Comparison of ENCODE assay signal across 1 cellular context in the genomic region with DNA sequence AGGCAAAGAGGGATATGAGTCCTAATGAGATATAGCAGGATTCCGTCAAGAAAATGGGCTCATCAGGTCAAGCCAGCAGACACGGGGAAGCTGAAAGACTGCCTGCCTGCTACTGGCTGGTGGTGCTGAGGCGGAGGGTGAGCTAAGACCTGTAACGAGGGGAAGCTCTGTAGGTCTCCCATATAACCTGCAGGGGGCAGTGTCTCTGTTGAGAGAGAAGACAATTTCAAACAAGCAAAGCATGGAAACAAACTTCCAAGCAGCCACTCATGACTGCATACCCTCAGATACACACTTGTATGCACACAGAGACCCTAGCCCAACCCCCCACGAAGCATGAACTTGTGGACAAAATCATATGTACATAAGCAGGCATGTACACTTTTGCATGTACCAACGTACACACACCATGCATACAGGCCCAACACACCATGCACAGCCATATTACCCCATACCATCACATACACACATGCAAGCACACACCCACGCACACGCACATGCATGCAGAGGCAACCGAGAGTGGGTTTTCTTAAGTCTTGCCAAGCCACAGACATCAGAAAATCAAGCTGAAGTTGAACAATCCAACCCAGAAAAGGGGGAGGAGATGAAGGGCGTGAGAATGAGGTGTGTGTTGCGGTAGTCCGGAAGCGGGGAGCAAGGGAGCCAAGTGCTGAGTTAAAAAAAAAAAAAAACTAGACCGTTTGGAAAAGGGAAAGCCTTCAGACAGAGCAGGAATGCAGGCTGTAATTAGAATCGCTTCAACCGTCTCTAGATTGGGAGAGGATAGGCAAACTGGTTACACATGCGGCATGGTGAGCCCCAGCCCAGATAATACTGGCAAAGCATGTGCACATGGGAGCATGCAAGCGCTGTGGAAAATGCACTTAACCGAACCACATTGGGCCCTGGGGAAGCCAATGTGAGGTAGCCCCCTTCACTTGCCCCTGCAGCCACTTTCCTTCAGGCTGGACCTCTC.
TF ChIP-seq lines count a peak whose summit lies in the region.

No MANE protein-coding gene starts in this region.

TF ChIP-seq in H1, 55 proteins besides CTCF, POLR2A, EP300 and RAD21 (continued from another document):
- TF ChIP-seq, protein P1, sequence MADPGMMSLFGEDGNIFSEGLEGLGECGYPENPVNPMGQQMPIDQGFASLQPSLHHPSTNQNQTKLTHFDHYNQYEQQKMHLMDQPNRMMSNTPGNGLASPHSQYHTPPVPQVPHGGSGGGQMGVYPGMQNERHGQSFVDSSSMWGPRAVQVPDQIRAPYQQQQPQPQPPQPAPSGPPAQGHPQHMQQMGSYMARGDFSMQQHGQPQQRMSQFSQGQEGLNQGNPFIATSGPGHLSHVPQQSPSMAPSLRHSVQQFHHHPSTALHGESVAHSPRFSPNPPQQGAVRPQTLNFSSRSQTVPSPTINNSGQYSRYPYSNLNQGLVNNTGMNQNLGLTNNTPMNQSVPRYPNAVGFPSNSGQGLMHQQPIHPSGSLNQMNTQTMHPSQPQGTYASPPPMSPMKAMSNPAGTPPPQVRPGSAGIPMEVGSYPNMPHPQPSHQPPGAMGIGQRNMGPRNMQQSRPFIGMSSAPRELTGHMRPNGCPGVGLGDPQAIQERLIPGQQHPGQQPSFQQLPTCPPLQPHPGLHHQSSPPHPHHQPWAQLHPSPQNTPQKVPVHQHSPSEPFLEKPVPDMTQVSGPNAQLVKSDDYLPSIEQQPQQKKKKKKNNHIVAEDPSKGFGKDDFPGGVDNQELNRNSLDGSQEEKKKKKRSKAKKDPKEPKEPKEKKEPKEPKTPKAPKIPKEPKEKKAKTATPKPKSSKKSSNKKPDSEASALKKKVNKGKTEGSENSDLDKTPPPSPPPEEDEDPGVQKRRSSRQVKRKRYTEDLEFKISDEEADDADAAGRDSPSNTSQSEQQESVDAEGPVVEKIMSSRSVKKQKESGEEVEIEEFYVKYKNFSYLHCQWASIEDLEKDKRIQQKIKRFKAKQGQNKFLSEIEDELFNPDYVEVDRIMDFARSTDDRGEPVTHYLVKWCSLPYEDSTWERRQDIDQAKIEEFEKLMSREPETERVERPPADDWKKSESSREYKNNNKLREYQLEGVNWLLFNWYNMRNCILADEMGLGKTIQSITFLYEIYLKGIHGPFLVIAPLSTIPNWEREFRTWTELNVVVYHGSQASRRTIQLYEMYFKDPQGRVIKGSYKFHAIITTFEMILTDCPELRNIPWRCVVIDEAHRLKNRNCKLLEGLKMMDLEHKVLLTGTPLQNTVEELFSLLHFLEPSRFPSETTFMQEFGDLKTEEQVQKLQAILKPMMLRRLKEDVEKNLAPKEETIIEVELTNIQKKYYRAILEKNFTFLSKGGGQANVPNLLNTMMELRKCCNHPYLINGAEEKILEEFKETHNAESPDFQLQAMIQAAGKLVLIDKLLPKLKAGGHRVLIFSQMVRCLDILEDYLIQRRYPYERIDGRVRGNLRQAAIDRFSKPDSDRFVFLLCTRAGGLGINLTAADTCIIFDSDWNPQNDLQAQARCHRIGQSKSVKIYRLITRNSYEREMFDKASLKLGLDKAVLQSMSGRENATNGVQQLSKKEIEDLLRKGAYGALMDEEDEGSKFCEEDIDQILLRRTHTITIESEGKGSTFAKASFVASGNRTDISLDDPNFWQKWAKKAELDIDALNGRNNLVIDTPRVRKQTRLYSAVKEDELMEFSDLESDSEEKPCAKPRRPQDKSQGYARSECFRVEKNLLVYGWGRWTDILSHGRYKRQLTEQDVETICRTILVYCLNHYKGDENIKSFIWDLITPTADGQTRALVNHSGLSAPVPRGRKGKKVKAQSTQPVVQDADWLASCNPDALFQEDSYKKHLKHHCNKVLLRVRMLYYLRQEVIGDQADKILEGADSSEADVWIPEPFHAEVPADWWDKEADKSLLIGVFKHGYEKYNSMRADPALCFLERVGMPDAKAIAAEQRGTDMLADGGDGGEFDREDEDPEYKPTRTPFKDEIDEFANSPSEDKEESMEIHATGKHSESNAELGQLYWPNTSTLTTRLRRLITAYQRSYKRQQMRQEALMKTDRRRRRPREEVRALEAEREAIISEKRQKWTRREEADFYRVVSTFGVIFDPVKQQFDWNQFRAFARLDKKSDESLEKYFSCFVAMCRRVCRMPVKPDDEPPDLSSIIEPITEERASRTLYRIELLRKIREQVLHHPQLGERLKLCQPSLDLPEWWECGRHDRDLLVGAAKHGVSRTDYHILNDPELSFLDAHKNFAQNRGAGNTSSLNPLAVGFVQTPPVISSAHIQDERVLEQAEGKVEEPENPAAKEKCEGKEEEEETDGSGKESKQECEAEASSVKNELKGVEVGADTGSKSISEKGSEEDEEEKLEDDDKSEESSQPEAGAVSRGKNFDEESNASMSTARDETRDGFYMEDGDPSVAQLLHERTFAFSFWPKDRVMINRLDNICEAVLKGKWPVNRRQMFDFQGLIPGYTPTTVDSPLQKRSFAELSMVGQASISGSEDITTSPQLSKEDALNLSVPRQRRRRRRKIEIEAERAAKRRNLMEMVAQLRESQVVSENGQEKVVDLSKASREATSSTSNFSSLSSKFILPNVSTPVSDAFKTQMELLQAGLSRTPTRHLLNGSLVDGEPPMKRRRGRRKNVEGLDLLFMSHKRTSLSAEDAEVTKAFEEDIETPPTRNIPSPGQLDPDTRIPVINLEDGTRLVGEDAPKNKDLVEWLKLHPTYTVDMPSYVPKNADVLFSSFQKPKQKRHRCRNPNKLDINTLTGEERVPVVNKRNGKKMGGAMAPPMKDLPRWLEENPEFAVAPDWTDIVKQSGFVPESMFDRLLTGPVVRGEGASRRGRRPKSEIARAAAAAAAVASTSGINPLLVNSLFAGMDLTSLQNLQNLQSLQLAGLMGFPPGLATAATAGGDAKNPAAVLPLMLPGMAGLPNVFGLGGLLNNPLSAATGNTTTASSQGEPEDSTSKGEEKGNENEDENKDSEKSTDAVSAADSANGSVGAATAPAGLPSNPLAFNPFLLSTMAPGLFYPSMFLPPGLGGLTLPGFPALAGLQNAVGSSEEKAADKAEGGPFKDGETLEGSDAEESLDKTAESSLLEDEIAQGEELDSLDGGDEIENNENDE (IDR thresholded peaks at IDR 0.05; ENCODE audit: insufficient replicate concordance, low read length), result no peak
